In the genomic region with DNA sequence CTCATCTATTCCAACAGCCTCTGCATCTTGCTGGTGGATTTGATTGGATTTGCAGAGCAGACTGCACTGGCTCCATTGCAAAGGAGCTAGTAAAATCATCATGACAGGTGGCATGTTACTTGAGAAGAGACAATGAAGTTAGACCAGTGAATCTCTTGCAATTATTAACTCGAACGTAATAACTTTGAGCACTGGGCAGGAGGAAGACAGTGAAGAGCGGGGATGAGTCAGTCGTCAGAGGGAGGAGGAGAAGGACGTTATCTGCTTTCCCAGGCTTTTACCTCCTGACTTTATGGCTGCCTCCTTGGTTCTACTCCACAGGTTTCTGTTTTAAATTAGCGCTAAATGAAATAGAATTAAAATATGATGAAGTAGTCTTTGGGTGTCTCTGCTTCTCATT, we compare ENCODE assay signal across 20 cellular contexts.
"Had no signal": no experiment of that assay in that cellular context is flagged by ENCODE, and none has a peak within 500 bp of the region (broad histone marks: within the 10 kb centered on the region; RNA-seq: fewer than 3 reads in every experiment).

No MANE protein-coding gene starts in this region.

- ATAC-seq: activated CD8-positive, alpha-beta T cell treated with anti-CD3 and anti-CD28 coated beads for 36 hours; gastrocnemius medialis; heart left ventricle; left cardiac atrium; lower lobe of right lung; natural killer cell; psoas muscle; right lobe of liver; stimulated activated effector memory CD8-positive, alpha-beta T cell treated with anti-CD3 and anti-CD28 coated beads, Interleukin-12 subunit alpha, Interleukin-12 subunit beta, amount 100 ng/mL, for 72 hours had no signal

- DNase-seq: activated CD4-positive, alpha-beta T cell treated with anti-CD3 and anti-CD28 coated beads, Interleukin-2, amount 10 ng/mL, durations not matched to agents 24 days and 14 days; activated CD4-positive, CD25-positive, alpha-beta regulatory T cell; activated CD8-positive, alpha-beta T cell treated with anti-CD3 and anti-CD28 coated beads for 36 hours; activated naive CD4-positive, alpha-beta T cell treated with anti-CD3 and anti-CD28 coated beads for 36 hours; activated T-cell treated with anti-CD3 and anti-CD28 coated beads, Interleukin-2, amount 50 U/mL, for 24 hours; anterior cingulate cortex; central memory CD4-positive, alpha-beta T cell; colonic mucosa; endodermal cell; gastrocnemius medialis; heart left ventricle; left cardiac atrium; lower lobe of right lung; natural killer cell; ovary; psoas muscle; right lobe of liver; stimulated activated CD4-positive, alpha-beta T cell treated with anti-CD3 and anti-CD28 coated beads, Interleukin-4, amount 100 ng/mL, for 24 hours; testis had no signal
